Comparison of ENCODE assay signal across 29 cellular contexts in genomic region chr4:4374388-4375098, GRCh38. TPM values are rescaled to one million over a fixed set of nuclear protein-coding genes. Genes with fewer than 3 reads are reported as not detected.
"Had no signal": no experiment of that assay in that cellular context is flagged by ENCODE, and none has a peak within 500 bp of the region (broad histone marks: within the 10 kb centered on the region; RNA-seq: fewer than 3 reads in every experiment).

No MANE protein-coding gene starts in this region.

- H3K27me3 ChIP-seq: colonic mucosa had no signal

- H3K36me3 ChIP-seq: colonic mucosa, esophagus squamous epithelium, gastrocnemius medialis, heart right ventricle, left lung, lower lobe of right lung had no signal

- ATAC-seq: effector memory CD8-positive, alpha-beta T cell; esophagus mucosa; gastrocnemius medialis; heart right ventricle; left cardiac atrium; left lung; left ventricle myocardium superior; lower lobe of right lung; mucosa of descending colon had no signal

- H3K4me3 ChIP-seq: colonic mucosa, esophagus squamous epithelium, gastrocnemius medialis, heart right ventricle, left lung, lower lobe of right lung, mucosa of descending colon had no signal

- H3K36me3 Mint-ChIP-seq: mesothelial cell of epicardium had no signal

- DNase-seq: colonic mucosa; cortex of kidney; effector CD8-positive, alpha-beta T cell; effector memory CD8-positive, alpha-beta T cell; endodermal cell; erythroblast; esophagus squamous epithelium; foreskin fibroblast; foreskin melanocyte; gastrocnemius medialis; glutamatergic neuron; head of caudate nucleus; heart right ventricle; hippocampal formation; left cardiac atrium; left lung; left ventricle myocardium superior; lower lobe of right lung; mesenchymal stem cell; mucosa of descending colon had no signal

- H3K4me1 Mint-ChIP-seq: endodermal cell, mesothelial cell of epicardium had no signal

- H3K4me1 ChIP-seq: colonic mucosa, esophagus squamous epithelium, gastrocnemius medialis, heart right ventricle, left lung, lower lobe of right lung had no signal

- H3K4me3 Mint-ChIP-seq: dendritic cell treated with granulocyte-macrophage colony-stimulating factor and Interleukin-4, amounts not matched to agents 40 ng/mL and 50 ng/mL, for 4 days; effector memory CD8-positive, alpha-beta T cell; endodermal cell; mesothelial cell of epicardium had no signal

- H3K9me3 ChIP-seq: colonic mucosa, gastrocnemius medialis, lower lobe of right lung, mucosa of descending colon had no signal

- FAIRE-seq: endometrium, islet of Langerhans, keratinocyte had no signal

- H3K27ac ChIP-seq: colonic mucosa, epithelial cell of prostate, esophagus squamous epithelium, gastrocnemius medialis, heart right ventricle, left lung, lower lobe of right lung had no signal

- H3K27ac Mint-ChIP-seq: dendritic cell treated with granulocyte-macrophage colony-stimulating factor and Interleukin-4, amounts not matched to agents 40 ng/mL and 50 ng/mL, for 4 days; effector memory CD8-positive, alpha-beta T cell; endodermal cell; mesothelial cell of epicardium had no signal

RNA-seq across cellular contexts. Expression of gene NSG1, which starts 12.4 kb away (rescaled TPM):
- total RNA-seq: glomerular endothelial cell, lung microvascular endothelial cell had no signal
